8 cellular contexts compared by ENCODE assay signal in genomic region chr12:64574837-64575236, GRCh38.
"Had no signal": no experiment of that assay in that cellular context is flagged by ENCODE, and none has a peak within 500 bp of the region (broad histone marks: within the 10 kb centered on the region; RNA-seq: fewer than 3 reads in every experiment).

No MANE protein-coding gene starts in this region.

- H3K27ac ChIP-seq: HL-60, KMS-11 had no signal

- DNase-seq: IMR-90, KBM-7, KG1 had no signal

- FAIRE-seq: HepG2, HTR-8/SVneo had no signal

- H3K4me1 Mint-ChIP-seq: IgD-negative memory B cell had no signal

- H3K4me2 ChIP-seq: KMS-11 had no signal

- H3K27ac Mint-ChIP-seq: IgD-negative memory B cell had no signal

- H3K9ac ChIP-seq: KMS-11 had no signal

- ATAC-seq: HepG2 had no signal
